In genomic region chr6:2840794-2841061, GRCh38 we compare ENCODE assay signal across 9 cellular contexts. TPM values are rescaled to one million over a fixed set of nuclear protein-coding genes. Genes with fewer than 3 reads are reported as not detected.
DNase-seq lines count a peak whose midpoint lies in the region; ATAC-seq, FAIRE-seq and TF ChIP-seq lines count a peak whose summit lies in the region.
"Had no signal": no experiment of that assay in that cellular context is flagged by ENCODE, and none has a peak within 500 bp of the region (broad histone marks: within the 10 kb centered on the region; RNA-seq: fewer than 3 reads in every experiment).

No MANE protein-coding gene starts in this region.

- peaks cover 39% of the 10 kb centered on the region for H3K36me3 ChIP-seq in CD4-positive, CD25-positive, alpha-beta regulatory T cell (ENCODE audit: control insufficient read depth, insufficient read depth, low read length)
- no peaks in the 10 kb centered on the region for H3K36me3 ChIP-seq in RWPE2 (ENCODE audit: low read depth)
- peaks cover 2 to 9% of the 10 kb centered on the region in 2 donors for H3K36me3 ChIP-seq in esophagus (ENCODE audit: control insufficient read depth in 2 of 2, insufficient read depth in 2 of 2, low read length in 1 of 2)
- H3K36me3 ChIP-seq in ovary, result no peaks in the 10 kb centered on the region

- TF ChIP-seq POLR2A in ovary (IDR thresholded peaks at IDR 0.05) (no peak), GM12891 (IDR thresholded peaks at IDR 0.05; ENCODE audit: low read depth, low read length) (no peak)

- TF ChIP-seq CTCF in RWPE2 (IDR thresholded peaks at IDR 0.05; ENCODE audit: poor library complexity, severe bottlenecking), result no peak
- no peak for TF ChIP-seq CTCF in ovary (IDR thresholded peaks at IDR 0.05)

- no peak for ATAC-seq in CD4-positive, CD25-positive, alpha-beta regulatory T cell (ENCODE audit: low read depth in 2 of 2)
- no peak for ATAC-seq in RWPE2 (ENCODE audit: low read depth)

- H3K4me1 Mint-ChIP-seq in CD4-positive, CD25-positive, alpha-beta regulatory T cell, result peaks cover 29 to 64% (median 44%) of the 10 kb centered on the region in 4 donors

- H3K27me3 ChIP-seq in CD4-positive, CD25-positive, alpha-beta regulatory T cell (ENCODE audit: control insufficient read depth, insufficient read depth, low read length), result no peaks in the 10 kb centered on the region
- H3K27me3 ChIP-seq in RWPE2 (ENCODE audit: insufficient read depth, poor library complexity, severe bottlenecking) (no peaks in the 10 kb centered on the region), esophagus (ENCODE audit: control insufficient read depth in 1 of 2, insufficient read depth in 2 of 2, low read length in 2 of 2) (no peaks in the 10 kb centered on the region), ovary (no peaks in the 10 kb centered on the region)

- no peak for FAIRE-seq in GM12891 (lab: Jason Lieb, UNC)
- FAIRE-seq: GM12878 had no signal

- no peak for DNase-seq in CD4-positive, CD25-positive, alpha-beta regulatory T cell
- DNase-seq in RWPE2 (ENCODE audit: low spot score) (no peak), ovary (peak in 1 of 5 donors; percentile 33), GM12891 (ENCODE audit: insufficient read length, low spot score) (no peak), NCI-H2081 (lab: John Stamatoyannopoulos, UW) (no peak), Kasumi-1 (lab: John Stamatoyannopoulos, UW) (no peak), NCI-H187 treated with DMSO at 0.1 percent for 48 hours (lab: John Stamatoyannopoulos, UW) (no peak)

- H3K36me3 Mint-ChIP-seq in CD4-positive, CD25-positive, alpha-beta regulatory T cell, result peaks cover 27% of the 10 kb centered on the region

- TF ChIP-seq EP300 in ovary (IDR thresholded peaks at IDR 0.05), result no peak

- H3K27ac Mint-ChIP-seq in CD4-positive, CD25-positive, alpha-beta regulatory T cell, result peak overlapping the region; percentile 73 to 93 (median 92)

- peak overlapping the region; percentile 86 for H3K27ac ChIP-seq in CD4-positive, CD25-positive, alpha-beta regulatory T cell (ENCODE audit: insufficient read depth, low read length, poor library complexity, severe bottlenecking)
- H3K27ac ChIP-seq in RWPE2 (ENCODE audit: poor library complexity, severe bottlenecking) (peak overlapping the region; percentile 47), esophagus (ENCODE audit: low read depth in 2 of 2, low read length in 1 of 2) (peak overlapping the region; percentile 90 to 97), ovary (peak overlapping the region; percentile 75 to 89)

- WGBS in esophagus, 2 donors, result 44 to 64% methylated on average over 3 of the region's 3 CpGs
- WGBS in ovary, 3 donors, result 57 to 84% (median 73%) methylated on average over 3 of the region's 3 CpGs

- no peaks in the 10 kb centered on the region for H3K9me3 ChIP-seq in CD4-positive, CD25-positive, alpha-beta regulatory T cell (ENCODE audit: control insufficient read depth in 2 of 2, low read length in 2 of 2)
- no peaks in the 10 kb centered on the region for H3K9me3 ChIP-seq in RWPE2 (ENCODE audit: severe bottlenecking)
- H3K9me3 ChIP-seq in esophagus (ENCODE audit: control insufficient read depth in 2 of 2, insufficient read depth in 1 of 2, low read depth in 1 of 2, low read length in 1 of 2), result no peaks in the 10 kb centered on the region
- no peaks in the 10 kb centered on the region for H3K9me3 ChIP-seq in ovary

- peaks cover 33% of the 10 kb centered on the region for H3K4me1 ChIP-seq in CD4-positive, CD25-positive, alpha-beta regulatory T cell (ENCODE audit: control insufficient read depth, insufficient read depth, low read length, poor library complexity, severe bottlenecking)
- H3K4me1 ChIP-seq in RWPE2 (ENCODE audit: insufficient read depth, poor library complexity, severe bottlenecking), result peaks cover 26% of the 10 kb centered on the region
- H3K4me1 ChIP-seq in esophagus (ENCODE audit: control insufficient read depth in 2 of 2, insufficient read depth in 2 of 2, low read length in 1 of 2), result peaks cover 7 to 13% of the 10 kb centered on the region in 2 donors
- peaks cover 7% of the 10 kb centered on the region for H3K4me1 ChIP-seq in ovary (ENCODE audit: insufficient read depth)

- H3K9me3 Mint-ChIP-seq in CD4-positive, CD25-positive, alpha-beta regulatory T cell, result no peaks in the 10 kb centered on the region

- intact Hi-C loops in ovary (cut with DNase I), result loop anchor here in 2 of 4 donors (5.0 to 10.0 kb wide), 2 partner anchors 92 to 214 kb away; no protein-coding TSS in a partner anchor

- H3K4me3 ChIP-seq in CD4-positive, CD25-positive, alpha-beta regulatory T cell (ENCODE audit: low read depth, low read length), result peak overlapping the region; percentile 77
- H3K4me3 ChIP-seq in RWPE2 (ENCODE audit: severe bottlenecking) (no peak overlapping the region), esophagus (ENCODE audit: low read depth in 1 of 2, low read length in 2 of 2) (peak overlapping the region; percentile 46 to 63), ovary (peak overlapping the region; percentile 69)
- H3K4me3 ChIP-seq: GM12878 had no signal

- no peaks in the 10 kb centered on the region for H3K27me3 Mint-ChIP-seq in CD4-positive, CD25-positive, alpha-beta regulatory T cell

- peak overlapping the region; percentile 87 to 93 (median 91) for H3K4me3 Mint-ChIP-seq in CD4-positive, CD25-positive, alpha-beta regulatory T cell

TF ChIP-seq in GM12891, 5 proteins besides CTCF, POLR2A, EP300 and RAD21:
- TF ChIP-seq TAF1 (IDR thresholded peaks at IDR 0.05; ENCODE audit: low read depth, low read length), result no peak
- no peak for TF ChIP-seq SPI1 (IDR thresholded peaks at IDR 0.05; ENCODE audit: low read depth, low read length)
- no peak for TF ChIP-seq PAX5 (IDR thresholded peaks at IDR 0.05; ENCODE audit: insufficient read depth, low read length, severe bottlenecking)
- no peak for TF ChIP-seq POLR2AphosphoS5 (IDR thresholded peaks at IDR 0.05; ENCODE audit: low read depth, low read length)
- no peak for TF ChIP-seq POU2F2 (IDR thresholded peaks at IDR 0.05; ENCODE audit: low read depth, low read length)

RNA-seq across cellular contexts. Expression of gene SERPINB1, which starts 0.9 kb away (rescaled TPM):
- 38.1 TPM for total RNA-seq in CD4-positive, CD25-positive, alpha-beta regulatory T cell
- polyA plus RNA-seq in CD4-positive, CD25-positive, alpha-beta regulatory T cell, result 100 to 1,000 TPM; 100 to 116 (median 109) TPM
- polyA plus RNA-seq in esophagus, result 100 to 1,000 TPM; 302 to 549 TPM
- total RNA-seq in ovary, result 10 to 100 TPM; 13.5 to 38.1 (median 27.7) TPM
- 10 to 100 TPM; 25.9 to 57.0 TPM for polyA plus RNA-seq in ovary
- 0.99 TPM for polyA plus RNA-seq in GM12891 (2012; ENCODE audit: low read depth, missing spikeins)
